In the genomic region with DNA sequence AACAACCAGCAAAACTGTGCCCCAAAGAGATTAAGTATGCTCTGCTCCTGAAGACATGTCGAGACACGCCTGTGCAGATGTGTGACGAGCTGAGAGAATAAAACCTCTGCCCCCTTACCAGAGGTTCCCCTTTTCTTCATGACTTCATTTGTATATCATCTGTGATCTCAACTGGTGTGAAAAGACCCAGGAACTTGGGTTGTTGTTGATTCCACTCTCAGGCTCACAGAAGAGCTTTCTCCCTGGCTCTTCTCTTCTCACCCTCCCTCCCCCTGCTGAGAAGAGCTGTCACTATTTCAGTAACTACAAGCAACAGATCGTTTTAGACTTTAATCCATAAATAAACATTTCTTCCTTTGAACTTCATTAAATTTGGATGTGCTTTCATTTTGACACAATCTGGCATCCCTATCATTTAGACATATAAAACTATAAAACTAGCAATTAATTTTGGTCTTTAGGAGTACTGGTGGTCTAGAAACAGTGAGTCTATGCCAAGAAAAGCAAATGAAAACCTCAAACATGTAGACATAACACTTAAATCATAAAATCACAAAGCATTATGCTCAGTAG, we compare ENCODE assay signal across 10 cellular contexts.
DNase-seq lines count a peak whose midpoint lies in the region; ATAC-seq, FAIRE-seq and TF ChIP-seq lines count a peak whose summit lies in the region.
"Had no signal": no experiment of that assay in that cellular context is flagged by ENCODE, and none has a peak within 500 bp of the region (broad histone marks: within the 10 kb centered on the region; RNA-seq: fewer than 3 reads in every experiment).

No MANE protein-coding gene starts in this region.

- H3K9me3 ChIP-seq in SJCRH30 (replicated peaks) (no peaks in the 10 kb centered on the region), right lobe of liver (no peaks in the 10 kb centered on the region), small intestine (ENCODE audit: control insufficient read depth, low read depth) (no peaks in the 10 kb centered on the region)

- H3K36me3 ChIP-seq in SJCRH30 (no peaks in the 10 kb centered on the region), right lobe of liver (no peaks in the 10 kb centered on the region), small intestine (ENCODE audit: control insufficient read depth in 2 of 2, insufficient read depth in 2 of 2, low read length in 2 of 2) (no peaks in the 10 kb centered on the region)

- H3K36me3 Mint-ChIP-seq in stimulated activated memory B cell treated with anti-CD40 and anti-IgM and Interleukin-4, amounts not matched to agents 10 μg/mL and 1 μg/mL and 100 μg/mL, for 72 hours: no peaks in the 10 kb centered on the region

- no peaks in the 10 kb centered on the region for H3K27me3 Mint-ChIP-seq in stimulated activated memory B cell treated with anti-CD40 and anti-IgM and Interleukin-4, amounts not matched to agents 10 μg/mL and 1 μg/mL and 100 μg/mL, for 72 hours

- 39% methylated on average over 4 of the region's 4 CpGs for WGBS in right lobe of liver (ENCODE audit: insufficient coverage, low coverage, low lambda C conversion rate, missing lambda C conversion rate)
- 55 to 66% (median 55%) methylated on average over 4 of the region's 4 CpGs for WGBS in small intestine, 3 donors

- DNase-seq in NCI-H2196 (lab: John Stamatoyannopoulos, UW; ENCODE audit: unreplicated experiment): peak; percentile 1
- DNase-seq in NCI-H2196 treated with DMSO at 0.1 percent for 48 hours (lab: John Stamatoyannopoulos, UW; ENCODE audit: unreplicated experiment): no peak
- DNase-seq in SJCRH30: peak; percentile 48 to 64
- DNase-seq in right lobe of liver: no peak
- no peak for DNase-seq in caudate nucleus (lab: John Stamatoyannopoulos, UW)
- no peak for DNase-seq in small intestine
- DNase-seq: activated T-cell treated with anti-CD3 and anti-CD28 coated beads, Interleukin-2, amount 50 U/mL, for 4 hours; effector memory CD4-positive, alpha-beta T cell had no signal

- H3K4me1 ChIP-seq in SJCRH30 (peaks cover 24% of the 10 kb centered on the region), right lobe of liver (no peaks in the 10 kb centered on the region), small intestine (ENCODE audit: control insufficient read depth in 2 of 2, insufficient read depth in 1 of 2, low read depth in 1 of 2, low read length in 1 of 2) (no peaks in the 10 kb centered on the region)

- H3K27me3 ChIP-seq in SJCRH30: no peaks in the 10 kb centered on the region
- H3K27me3 ChIP-seq in right lobe of liver: no peaks in the 10 kb centered on the region
- no peaks in the 10 kb centered on the region for H3K27me3 ChIP-seq in small intestine (ENCODE audit: control insufficient read depth in 2 of 2, insufficient read depth in 2 of 2, low read length in 2 of 2)

- H3K4me1 Mint-ChIP-seq in stimulated activated memory B cell treated with anti-CD40 and anti-IgM and Interleukin-4, amounts not matched to agents 10 μg/mL and 1 μg/mL and 100 μg/mL, for 72 hours: no peaks in the 10 kb centered on the region

- intact Hi-C loops in right lobe of liver (cut with DNase I): no loop called here

- ATAC-seq in HG03135 (IDR thresholded peaks at IDR 0.05; ENCODE audit: unreplicated experiment) (peak; percentile 53), right lobe of liver (no peak)
- peak; percentile 57 for ATAC-seq in stimulated activated memory B cell treated with anti-CD40 and anti-IgM and Interleukin-4, amounts not matched to agents 10 μg/mL and 1 μg/mL and 100 μg/mL, for 72 hours
- ATAC-seq: activated T-cell treated with anti-CD3 and anti-CD28 coated beads, Interleukin-2, amount 50 U/mL, for 4 hours had no signal

- no peak overlapping the region for H3K4me3 Mint-ChIP-seq in stimulated activated memory B cell treated with anti-CD40 and anti-IgM and Interleukin-4, amounts not matched to agents 10 μg/mL and 1 μg/mL and 100 μg/mL, for 72 hours
- H3K4me3 Mint-ChIP-seq: activated T-cell treated with anti-CD3 and anti-CD28 coated beads, Interleukin-2, amount 50 U/mL, for 4 hours had no signal

- no peak for FAIRE-seq in small intestine (lab: Jason Lieb, UNC)

- no peak overlapping the region for H3K4me3 ChIP-seq in SJCRH30
- no peak overlapping the region for H3K4me3 ChIP-seq in right lobe of liver
- no peak overlapping the region for H3K4me3 ChIP-seq in small intestine (ENCODE audit: low read depth in 1 of 2, low read length in 2 of 2)

- no peak for TF ChIP-seq CTCF in right lobe of liver (IDR thresholded peaks at IDR 0.05)

- H3K9me3 Mint-ChIP-seq in stimulated activated memory B cell treated with anti-CD40 and anti-IgM and Interleukin-4, amounts not matched to agents 10 μg/mL and 1 μg/mL and 100 μg/mL, for 72 hours: peaks cover 6% of the 10 kb centered on the region
- H3K9me3 Mint-ChIP-seq: activated T-cell treated with anti-CD3 and anti-CD28 coated beads, Interleukin-2, amount 50 U/mL, for 4 hours had no signal

- H3K27ac ChIP-seq in SJCRH30 (peak overlapping the region; percentile 11; the same call in 1 of the 2 replicates), right lobe of liver (no peak overlapping the region), caudate nucleus (ENCODE audit: low read depth, low read length) (no peak overlapping the region), small intestine (ENCODE audit: low read depth in 1 of 2, low read length in 1 of 2) (no peak overlapping the region)

- H3K27ac Mint-ChIP-seq in stimulated activated memory B cell treated with anti-CD40 and anti-IgM and Interleukin-4, amounts not matched to agents 10 μg/mL and 1 μg/mL and 100 μg/mL, for 72 hours: no peak overlapping the region

- no peak for TF ChIP-seq POLR2A in right lobe of liver (IDR thresholded peaks at IDR 0.05)

Comparison
In these comparisons a context has a peak if more than half of its experiments do, and no peak if none do; other contexts are left out.
1. DNase-seq: peak in NCI-H2196 (single experiment) and SJCRH30 (2 of 2); none in NCI-H2196 treated with DMSO at 0.1 percent for 48 hours (single experiment), right lobe of liver (0 of 3), caudate nucleus (0 of 61) and small intestine (single experiment).
2. ATAC-seq: peak in HG03135 (single experiment) and stimulated activated memory B cell treated with anti-CD40 and anti-IgM and Interleukin-4, amounts not matched to agents 10 μg/mL and 1 μg/mL and 100 μg/mL, for 72 hours (single experiment); none in right lobe of liver (0 of 4).